In the genomic region with DNA sequence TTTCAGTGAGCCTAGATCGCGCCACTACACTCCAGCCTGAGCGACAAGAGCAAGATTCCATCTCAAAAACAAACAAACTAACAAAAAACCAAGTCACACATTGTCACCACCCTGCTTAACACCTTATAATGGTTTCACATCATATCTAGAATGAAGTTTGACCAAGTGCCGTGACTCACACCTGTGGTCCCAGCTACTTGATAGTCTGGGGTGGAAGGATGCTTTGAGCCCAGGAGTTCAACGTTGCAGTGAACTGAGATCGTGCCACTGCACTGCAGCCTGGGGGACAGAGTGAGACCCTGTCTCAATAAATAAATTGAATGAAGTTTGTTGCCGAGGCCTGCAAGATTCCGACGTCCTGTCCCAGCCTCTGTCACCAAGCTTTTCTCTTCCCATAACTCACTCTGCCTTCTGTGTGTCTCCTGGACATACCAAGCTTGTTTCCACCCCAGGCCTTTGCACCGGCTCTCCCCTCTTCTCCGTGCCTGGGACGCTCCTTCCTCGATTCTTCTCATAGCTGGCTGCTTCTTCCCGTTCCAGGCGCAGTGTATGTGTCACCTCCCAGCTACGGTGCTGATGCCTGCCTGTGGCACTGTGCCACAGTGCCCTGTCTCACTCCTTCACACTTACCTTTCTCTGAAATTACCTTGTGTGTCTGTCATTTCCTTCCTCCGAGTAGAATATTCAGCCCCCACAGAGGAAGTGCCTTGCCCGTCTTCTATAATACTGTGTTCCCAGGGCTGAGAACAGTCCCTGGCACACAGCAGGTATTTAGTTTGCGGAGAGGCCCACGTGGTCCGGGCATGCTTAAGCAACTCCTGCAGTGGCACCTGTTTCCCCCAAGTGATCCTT, we compare ENCODE assay signal across 8 cellular contexts. TPM values are rescaled to one million over a fixed set of nuclear protein-coding genes. Genes with fewer than 3 reads are reported as not detected.
DNase-seq lines count a peak whose midpoint lies in the region; ATAC-seq and TF ChIP-seq lines count a peak whose summit lies in the region.

No MANE protein-coding gene starts in this region.

- TF ChIP-seq CTCF in WERI-Rb-1 (IDR thresholded peaks at IDR 0.05; ENCODE audit: low read depth, low read length): no peak

- H3K27ac ChIP-seq in WERI-Rb-1: peak overlapping the region; percentile 8; the same call in 1 of the 2 replicates

- ATAC-seq in esophagus mucosa (peak; percentile 54), GM21390 (IDR thresholded peaks at IDR 0.05; ENCODE audit: unreplicated experiment) (no peak), GM18861 (IDR thresholded peaks at IDR 0.05; ENCODE audit: unreplicated experiment) (no peak)

- no peak overlapping the region for H3K4me3 ChIP-seq in WERI-Rb-1 (ENCODE audit: low read depth, low read length)

- no peaks in the 10 kb centered on the region for H3K27me3 ChIP-seq in WERI-Rb-1 (ENCODE audit: insufficient read depth, low read depth, severe bottlenecking)

- H3K36me3 ChIP-seq in WERI-Rb-1: no peaks in the 10 kb centered on the region

- DNase-seq in NCI-H345 (lab: John Stamatoyannopoulos, UW) (peak; percentile 84), NCI-H345 treated with DMSO at 0.1 percent for 48 hours (lab: John Stamatoyannopoulos, UW; ENCODE audit: unreplicated experiment) (no peak), WERI-Rb-1 (no peak), HuH-7.5 (ENCODE audit: low spot score) (no peak)
- DNase-seq in stimulated activated CD8-positive, alpha-beta memory T cell treated with anti-CD3 and anti-CD28 coated beads, Interleukin-4, amount 100 ng/mL, for 48 hours: peak; percentile 57

- H3K9me3 ChIP-seq in WERI-Rb-1 (ENCODE audit: severe bottlenecking): no peaks in the 10 kb centered on the region

RNA-seq across cellular contexts. Expression of gene SELENON, which starts 3.8 kb away (rescaled TPM):
- 35.2 TPM for total RNA-seq in esophagus mucosa

RNA-seq across cellular contexts. Expression of gene MTFR1L, which starts 23.6 kb away (rescaled TPM):
- 20.6 TPM for total RNA-seq in esophagus mucosa

Comparison
In these comparisons a context has a peak if more than half of its experiments do, and no peak if none do; other contexts are left out.
1. DNase-seq: peak in NCI-H345 (single experiment) and stimulated activated CD8-positive, alpha-beta memory T cell treated with anti-CD3 and anti-CD28 coated beads, Interleukin-4, amount 100 ng/mL, for 48 hours (single experiment); none in NCI-H345 treated with DMSO at 0.1 percent for 48 hours (single experiment), WERI-Rb-1 (single experiment) and HuH-7.5 (single experiment).